ENCODE assay signal across 28 cellular contexts in the genomic region with DNA sequence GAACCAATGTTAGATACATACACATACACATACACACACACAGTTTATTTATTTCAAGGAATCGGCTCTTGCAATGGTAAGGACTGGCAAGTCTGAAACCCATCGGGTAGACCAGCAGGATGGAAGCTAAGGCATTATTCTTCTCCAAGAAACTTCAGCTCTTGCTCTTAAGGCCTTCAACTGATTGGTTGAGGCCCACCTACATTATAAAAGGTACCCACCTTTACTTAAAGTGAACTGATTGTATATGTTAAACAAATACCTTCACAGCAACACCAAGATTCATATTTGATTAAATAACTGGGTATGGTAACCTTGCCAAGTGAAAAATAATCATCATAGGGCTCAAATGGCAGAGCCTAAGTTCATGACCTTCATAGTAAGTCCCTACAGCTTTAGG.
"Had no signal": no experiment of that assay in that cellular context is flagged by ENCODE, and none has a peak within 500 bp of the region (broad histone marks: within the 10 kb centered on the region; RNA-seq: fewer than 3 reads in every experiment).

No MANE protein-coding gene starts in this region.

- FAIRE-seq: colon, endometrium, endothelial cell of umbilical vein, frontal cortex had no signal

- H3K4me3 ChIP-seq: colonic mucosa, coronary artery, esophagus muscularis mucosa, esophagus squamous epithelium, gastrocnemius medialis, gastroesophageal sphincter, heart left ventricle, heart right ventricle, hepatocyte had no signal

- H3K36me3 ChIP-seq: colonic mucosa, esophagus muscularis mucosa, esophagus squamous epithelium, gastrocnemius medialis, gastroesophageal sphincter, heart left ventricle, heart right ventricle had no signal

- H3K4me1 ChIP-seq: colonic mucosa, esophagus muscularis mucosa, esophagus squamous epithelium, gastrocnemius medialis, gastroesophageal sphincter, heart left ventricle, heart right ventricle had no signal

- H3K9me3 ChIP-seq: colonic mucosa, esophagus squamous epithelium, gastrocnemius medialis had no signal

- H3K4me2 ChIP-seq: hepatocyte had no signal

- H3K27ac ChIP-seq: colonic mucosa, coronary artery, dorsolateral prefrontal cortex, epithelial cell of prostate, esophagus muscularis mucosa, esophagus squamous epithelium, gastrocnemius medialis, gastroesophageal sphincter, heart left ventricle, heart right ventricle, hepatocyte had no signal

- H3K79me2 ChIP-seq: hepatocyte had no signal

- DNase-seq: colonic mucosa; cortex of kidney; dermis blood vessel endothelial cell; dorsolateral prefrontal cortex; effector CD4-positive, alpha-beta T cell; effector CD8-positive, alpha-beta T cell; effector memory CD4-positive, alpha-beta T cell; effector memory CD8-positive, alpha-beta T cell; endodermal cell; erythroblast; esophagus squamous epithelium; foreskin fibroblast; foreskin melanocyte; gastrocnemius medialis; glutamatergic neuron; head of caudate nucleus; heart left ventricle; heart right ventricle had no signal

- H3K27me3 ChIP-seq: colonic mucosa, esophagus muscularis mucosa, gastrocnemius medialis, hepatocyte had no signal

- H2AFZ ChIP-seq: hepatocyte had no signal

- ATAC-seq: effector memory CD8-positive, alpha-beta T cell; esophagus mucosa; gastrocnemius medialis; gastroesophageal sphincter; heart left ventricle; heart right ventricle had no signal
